In the genomic region with DNA sequence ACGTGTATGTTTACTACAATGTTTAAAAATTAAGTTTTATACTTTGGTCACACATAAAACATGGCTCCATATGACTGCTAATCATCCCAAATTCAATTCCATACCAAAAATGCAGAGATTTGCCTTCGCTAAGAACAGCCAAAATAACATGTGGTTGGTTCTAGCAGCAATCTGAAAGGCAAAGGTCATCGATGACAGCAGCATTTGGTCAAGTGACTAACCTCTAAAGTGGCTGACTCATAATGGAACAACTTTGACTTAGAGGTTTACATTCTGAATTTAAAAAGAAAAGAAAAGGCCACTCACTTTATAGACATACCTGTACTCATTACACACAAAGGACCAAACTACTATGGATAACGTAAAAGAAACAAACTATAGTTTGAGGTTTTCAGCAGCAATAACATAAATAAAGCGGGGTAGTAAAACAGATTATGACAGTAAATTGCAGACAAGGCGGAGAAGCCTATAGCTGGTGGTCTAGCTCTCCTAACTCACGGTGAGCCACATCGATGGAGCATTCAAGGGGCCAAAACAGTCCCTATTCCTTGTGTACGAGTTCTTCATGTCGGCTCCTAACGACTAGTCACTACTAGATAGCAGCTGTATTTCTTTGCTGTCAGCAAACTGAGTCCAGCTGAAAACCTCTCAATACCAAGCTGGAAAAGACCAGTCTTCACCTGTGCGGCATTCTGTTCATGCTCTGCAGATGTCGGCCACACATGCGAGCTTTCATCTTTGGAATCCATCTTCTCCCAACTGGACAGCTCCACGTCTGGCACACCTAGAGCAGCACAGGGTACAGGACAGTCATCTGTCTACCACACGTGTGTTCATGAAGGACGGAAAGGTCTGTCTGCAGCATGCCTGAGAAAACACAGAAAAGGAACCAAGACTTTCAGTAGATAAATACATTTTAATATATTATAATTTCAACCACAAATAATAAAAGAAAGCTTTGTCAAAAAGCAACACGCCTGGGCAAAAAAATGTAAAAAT, we compare ENCODE assay signal across 9 cellular contexts. TPM values are rescaled to one million over a fixed set of nuclear protein-coding genes. Genes with fewer than 3 reads are reported as not detected.
DNase-seq lines count a peak whose midpoint lies in the region; ATAC-seq and TF ChIP-seq lines count a peak whose summit lies in the region.
"Had no signal": no experiment of that assay in that cellular context is flagged by ENCODE, and none has a peak within 500 bp of the region (broad histone marks: within the 10 kb centered on the region; RNA-seq: fewer than 3 reads in every experiment).

No MANE protein-coding gene starts in this region.

- no peaks in the 10 kb centered on the region for H3K4me1 Mint-ChIP-seq in endodermal cell

- H3K9me3 ChIP-seq in A673 (ENCODE audit: low read depth, low read length, poor library complexity, severe bottlenecking) (no peaks in the 10 kb centered on the region), endodermal cell (ENCODE audit: control insufficient read depth, low read length) (no peaks in the 10 kb centered on the region)

- no peak overlapping the region for H3K9ac ChIP-seq in endodermal cell (ENCODE audit: extremely low read depth, low read length, poor library complexity, severe bottlenecking)

- ATAC-seq in foreskin keratinocyte: peak; percentile 58

- BruUV-seq in A673 (replicated peaks; lab: Mats Ljungman, UMichigan): no TSS peak

- H3K36me3 Mint-ChIP-seq in endodermal cell (ENCODE audit: low read depth): peaks cover 21% of the 10 kb centered on the region

- no peaks in the 10 kb centered on the region for H3K9me3 Mint-ChIP-seq in endodermal cell

- CTCF ChIA-PET in A673 (lab: Charles Lee): no interaction called here

- POLR2A ChIA-PET in A673 (lab: Charles Lee; ENCODE audit: low non-redundant PET): no interaction called here

- H3K27me3 ChIP-seq in foreskin keratinocyte (no peaks in the 10 kb centered on the region), A673 (replicated peaks; ENCODE audit: insufficient read depth, low read depth, low read length, poor library complexity) (no peaks in the 10 kb centered on the region), endodermal cell (ENCODE audit: control insufficient read depth, insufficient read depth, low read length, poor library complexity, severe bottlenecking) (no peaks in the 10 kb centered on the region)

- no peak overlapping the region for H3K4me3 Mint-ChIP-seq in endodermal cell

- no peaks in the 10 kb centered on the region for H3K4me1 ChIP-seq in foreskin keratinocyte
- H3K4me1 ChIP-seq in A673 (ENCODE audit: insufficient read depth, low read length, poor library complexity, severe bottlenecking): no peaks in the 10 kb centered on the region
- no peaks in the 10 kb centered on the region for H3K4me1 ChIP-seq in endodermal cell (ENCODE audit: control insufficient read depth, insufficient read depth, low read length)

- no peak overlapping the region for H3K27ac ChIP-seq in foreskin keratinocyte
- H3K27ac ChIP-seq in A673 (ENCODE audit: low read depth, low read length, poor library complexity, severe bottlenecking): no peak overlapping the region
- no peak overlapping the region for H3K27ac ChIP-seq in endodermal cell (ENCODE audit: low read depth, low read length)
- H3K27ac ChIP-seq: 22Rv1 had no signal

- 90 to 91% methylated on average over 18 of the region's 18 CpGs for WGBS in lower leg skin, 2 donors
- WGBS in endodermal cell (ENCODE audit: insufficient coverage in 1 of 2, insufficient read length in 1 of 2), 2 experiments: 94 to 95% methylated on average over 13 to 18 of the region's 18 CpGs

- no peak for TF ChIP-seq CTCF in HFF-Myc (IDR thresholded peaks at IDR 0.05; ENCODE audit: low read depth, low read length, missing control alignments)
- TF ChIP-seq CTCF in NB4 (IDR thresholded peaks at IDR 0.05; ENCODE audit: low read depth, low read length): no peak
- TF ChIP-seq CTCF in foreskin keratinocyte (conservative IDR thresholded peaks at IDR 0.05): no peak
- TF ChIP-seq CTCF in A673 (conservative IDR thresholded peaks at IDR 0.05; ENCODE audit: low read depth, low read length): no peak
- no peak for TF ChIP-seq CTCF in lower leg skin (IDR thresholded peaks at IDR 0.05)
- TF ChIP-seq CTCF in endodermal cell (conservative IDR thresholded peaks at IDR 0.05): no peak

- H3K27ac Mint-ChIP-seq in endodermal cell: no peak overlapping the region

- DNase-seq in NK-92 treated with Interleukin-12 subunit alpha and Interleukin-12 subunit beta, amount 100 ng/mL, for 24 hours (lab: John Stamatoyannopoulos, UW): peak; percentile 30
- no peak for DNase-seq in NK-92 (lab: John Stamatoyannopoulos, UW; ENCODE audit: unreplicated experiment)
- peak; percentile 78 for DNase-seq in HFF-Myc (ENCODE audit: extremely low read depth, low read depth)
- peak; percentile 47 for DNase-seq in NB4 (ENCODE audit: low read depth)
- peak; percentile 47 to 79 for DNase-seq in foreskin keratinocyte
- DNase-seq in A673 (ENCODE audit: low spot score): no peak
- no peak for DNase-seq in lower leg skin (ENCODE audit: low spot score in 2 of 2)
- no peak for DNase-seq in endodermal cell

- intact Hi-C loops in A673 (cut with micrococcal nuclease; ENCODE audit: unreplicated experiment) (no loop called here), lower leg skin (cut with DNase I; ENCODE audit: low total_unique reads) (no loop called here)

- no peaks in the 10 kb centered on the region for H3K36me3 ChIP-seq in A673 (ENCODE audit: insufficient read depth, low read length, poor library complexity, severe bottlenecking)
- H3K36me3 ChIP-seq in endodermal cell (ENCODE audit: control insufficient read depth, insufficient read depth, low read length): peaks cover 12% of the 10 kb centered on the region

- TF ChIP-seq POLR2A in NB4 (IDR thresholded peaks at IDR 0.05; ENCODE audit: extremely low read depth, insufficient read length): no peak
- no peak for TF ChIP-seq POLR2A in lower leg skin (IDR thresholded peaks at IDR 0.05)

- H3K27me3 Mint-ChIP-seq in endodermal cell (ENCODE audit: insufficient read depth): no peaks in the 10 kb centered on the region

- no peak overlapping the region for H3K4me3 ChIP-seq in HFF-Myc (replicated peaks; ENCODE audit: low read depth, low read length)
- no peak overlapping the region for H3K4me3 ChIP-seq in NB4 (ENCODE audit: low read depth, low read length)
- no peak overlapping the region for H3K4me3 ChIP-seq in A673 (ENCODE audit: low read depth, low read length, poor library complexity, severe bottlenecking)
- no peak overlapping the region for H3K4me3 ChIP-seq in lower leg skin (ENCODE audit: low read depth, poor library complexity, severe bottlenecking)
- H3K4me3 ChIP-seq in endodermal cell (ENCODE audit: low read length): no peak overlapping the region

RNA-seq across cellular contexts. Expression of gene PRDM10, which starts 42.1 kb away (rescaled TPM):
- total RNA-seq in foreskin keratinocyte (6.1 and 6.5 TPM in 2 replicates), A673 (2021) (17.9 and 18.1 TPM in 2 replicates), lower leg skin (10 to 100 TPM in 2 of 4 donors, 1 to 10 TPM in 2; 6.7 to 13.0 (median 9.1) TPM), endodermal cell (10 to 100 TPM; 15.9 to 16.4 TPM)
- 1.2 and 1.5 TPM in 2 replicates for polyA plus RNA-seq in foreskin keratinocyte
- polyA plus RNA-seq in endodermal cell (2013, experiment 1 of 2): 9.9 TPM
- polyA plus RNA-seq in endodermal cell (2013, experiment 2 of 2): 9.7 TPM

Comparison
In these comparisons a context has a peak if more than half of its experiments do, and no peak if none do; other contexts are left out.
1. DNase-seq: peak in NK-92 treated with Interleukin-12 subunit alpha and Interleukin-12 subunit beta, amount 100 ng/mL, for 24 hours (single experiment), HFF-Myc (single experiment), NB4 (single experiment) and foreskin keratinocyte (2 of 2); none in NK-92 (single experiment), A673 (single experiment), lower leg skin (0 of 2) and endodermal cell (single experiment).